Comparison of ENCODE assay signal across 1 cellular context in genomic region chr13:21297914-21298831, GRCh38.
TF ChIP-seq lines count a peak whose summit lies in the region.

No MANE protein-coding gene starts in this region.

TF ChIP-seq in HepG2, 621 proteins besides CTCF, POLR2A, EP300 and RAD21 (continued from another document and continues in another):
- TF ChIP-seq ZNF770 (CRISPR knock-in tag; IDR thresholded peaks at IDR 0.05) = no peak
- peak; percentile 75 for TF ChIP-seq PHF8 (CRISPR knock-in tag; IDR thresholded peaks at IDR 0.05)
- peak; percentile 86 for TF ChIP-seq MIER3 (CRISPR knock-in tag; IDR thresholded peaks at IDR 0.05; ENCODE audit: borderline replicate concordance)
- TF ChIP-seq DMTF1 (CRISPR knock-in tag; IDR thresholded peaks at IDR 0.05) = no peak
- TF ChIP-seq ZBTB44 (CRISPR knock-in tag; IDR thresholded peaks at IDR 0.05) = no peak
- no peak for TF ChIP-seq ZNF207 (IDR thresholded peaks at IDR 0.05; ENCODE audit: borderline replicate concordance)
- peak; percentile 93; the same call in 1 of the 2 replicates for TF ChIP-seq FOXK1 (CRISPR knock-in tag; IDR thresholded peaks at IDR 0.05; ENCODE audit: borderline replicate concordance, low read depth)
- 0 out of 2 replicates have a peak, but pooled peaks have one; percentile 10 for TF ChIP-seq HMG20B (CRISPR knock-in tag; conservative IDR thresholded peaks at IDR 0.05)
- no peak for TF ChIP-seq ZNF512B (CRISPR knock-in tag; IDR thresholded peaks at IDR 0.05; ENCODE audit: borderline replicate concordance)
- peak; percentile 69 for TF ChIP-seq TARDBP (CRISPR knock-in tag; IDR thresholded peaks at IDR 0.05)
- no peak for TF ChIP-seq PCBP2 (optimal IDR thresholded peaks at IDR 0.05; ENCODE audit: low read depth, low read length, poor library complexity, severe bottlenecking)
- peak; percentile 94; the same call in 1 of the 2 replicates for TF ChIP-seq NR0B2 (CRISPR knock-in tag; IDR thresholded peaks at IDR 0.05)
- TF ChIP-seq MLXIP (CRISPR knock-in tag; IDR thresholded peaks at IDR 0.05; ENCODE audit: borderline replicate concordance) = no peak
- TF ChIP-seq RORA (CRISPR knock-in tag; IDR thresholded peaks at IDR 0.05) = no peak
- no peak for TF ChIP-seq ZNF652 (CRISPR knock-in tag; IDR thresholded peaks at IDR 0.05; ENCODE audit: borderline replicate concordance, low read depth)
- TF ChIP-seq PATZ1 (CRISPR knock-in tag; IDR thresholded peaks at IDR 0.05) = peak; percentile 99
- peak; percentile 57; the same call in 1 of the 2 replicates for TF ChIP-seq ZNF510 (CRISPR knock-in tag; IDR thresholded peaks at IDR 0.05; ENCODE audit: low read depth)
- TF ChIP-seq BORCS8-MEF2B (CRISPR knock-in tag; IDR thresholded peaks at IDR 0.05) = 0 out of 2 replicates have a peak, but pooled peaks have one; percentile 23
- peak; percentile 80 for TF ChIP-seq ZNF891 (CRISPR knock-in tag; IDR thresholded peaks at IDR 0.05)
- TF ChIP-seq ZNF556 (CRISPR knock-in tag; IDR thresholded peaks at IDR 0.05; ENCODE audit: borderline replicate concordance) = peak; percentile 92
- TF ChIP-seq NAIF1 (CRISPR knock-in tag; IDR thresholded peaks at IDR 0.05; ENCODE audit: borderline replicate concordance) = no peak
- TF ChIP-seq UBTF (CRISPR knock-in tag; IDR thresholded peaks at IDR 0.05) = peak; percentile 73; the same call in 1 of the 2 replicates
- no peak for TF ChIP-seq HNF1A (IDR thresholded peaks at IDR 0.05; ENCODE audit: low read depth)
- TF ChIP-seq HNF1A (CRISPR knock-in tag; IDR thresholded peaks at IDR 0.05; ENCODE audit: borderline replicate concordance) = peak; percentile 72
- TF ChIP-seq ZKSCAN8 (CRISPR knock-in tag; IDR thresholded peaks at IDR 0.05; ENCODE audit: borderline replicate concordance) = peak; percentile 54; the same call in 1 of the 2 replicates
- TF ChIP-seq ISL2 (CRISPR knock-in tag; IDR thresholded peaks at IDR 0.05) = peak; percentile 41; the same call in 1 of the 2 replicates
- no peak for TF ChIP-seq IKZF1 (IDR thresholded peaks at IDR 0.05)
- TF ChIP-seq KDM5B (CRISPR knock-in tag; IDR thresholded peaks at IDR 0.05; ENCODE audit: borderline replicate concordance) = peak; percentile 66; the same call in 1 of the 2 replicates
- TF ChIP-seq ZNF580 (CRISPR knock-in tag; IDR thresholded peaks at IDR 0.05; ENCODE audit: borderline replicate concordance, low read depth) = peak; percentile 81; the same call in 1 of the 2 replicates
- TF ChIP-seq PITX1 (CRISPR knock-in tag; IDR thresholded peaks at IDR 0.05) = peak; percentile 61; the same call in 1 of the 2 replicates
